Comparison of ENCODE assay signal across 11 cellular contexts in the genomic region with DNA sequence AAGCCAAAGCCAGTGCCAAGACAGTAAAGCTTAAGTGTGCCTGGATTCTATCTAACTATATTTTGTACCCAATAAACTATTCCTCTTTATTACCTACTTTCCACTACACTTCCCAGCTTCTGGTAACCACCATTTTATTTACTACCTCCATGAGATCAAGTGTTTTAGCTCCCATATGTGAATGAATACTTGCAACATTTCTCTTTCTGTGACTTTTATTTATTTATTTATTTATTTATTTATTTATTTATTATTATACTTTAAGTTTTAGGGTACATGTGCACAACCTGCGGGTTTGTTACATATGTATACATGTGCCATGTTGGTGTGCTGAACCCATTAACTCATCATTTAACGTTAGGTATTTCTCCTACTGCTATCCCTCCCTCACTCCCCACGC.
"Had no signal": no experiment of that assay in that cellular context is flagged by ENCODE, and none has a peak within 500 bp of the region (broad histone marks: within the 10 kb centered on the region; RNA-seq: fewer than 3 reads in every experiment).

No MANE protein-coding gene starts in this region.

- H3K36me3 ChIP-seq: HAP-1 had no signal

- H3K4me1 ChIP-seq: HAP-1 had no signal

- H3K4me3 ChIP-seq: GM23248, GM23338, HAP-1 had no signal

- ATAC-seq: GM23338, HCT116 had no signal

- H3K27ac ChIP-seq: GM23248 had no signal

- DNase-seq: GM23248, GOT3, H7, H9, HCEC 1CT, HFFc6 had no signal

- FAIRE-seq: H1, H54 had no signal

- H3K9me3 ChIP-seq: HAP-1 had no signal

- H3K4me2 ChIP-seq: GM23338 had no signal
